In the genomic region with DNA sequence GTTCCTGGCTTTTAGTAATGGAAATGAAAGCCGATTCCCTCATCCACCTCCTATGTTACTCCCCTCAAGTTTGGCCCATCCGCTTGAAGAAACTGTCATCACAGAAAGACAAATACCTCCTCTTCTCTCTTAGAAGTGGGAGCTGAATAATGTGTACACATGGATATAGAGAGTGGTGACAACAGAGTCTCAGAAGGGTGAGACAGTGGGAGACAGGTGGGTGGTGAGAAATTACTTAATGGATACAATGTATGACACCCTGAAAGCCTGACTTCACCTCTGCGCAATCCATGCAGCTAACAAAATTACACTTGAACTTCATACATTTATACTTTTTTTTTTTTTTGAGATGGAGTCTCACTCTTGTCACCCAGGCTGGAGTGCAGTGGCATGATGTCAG, we compare ENCODE assay signal across 15 cellular contexts.
DNase-seq lines count a peak whose midpoint lies in the region; ATAC-seq and TF ChIP-seq lines count a peak whose summit lies in the region.
"Had no signal": no experiment of that assay in that cellular context is flagged by ENCODE, and none has a peak within 500 bp of the region (broad histone marks: within the 10 kb centered on the region; RNA-seq: fewer than 3 reads in every experiment).

No MANE protein-coding gene starts in this region.

- no peak overlapping the region for H3K9ac ChIP-seq in mesendoderm (ENCODE audit: low read length)

- no peak overlapping the region for H3K56ac ChIP-seq in mesendoderm (ENCODE audit: low read length)

- H3K79me1 ChIP-seq in mesendoderm (ENCODE audit: low read length) = no peaks in the 10 kb centered on the region

- H3K4ac ChIP-seq in mesendoderm (ENCODE audit: low read depth, low read length) = peak overlapping the region; percentile 29

- peak overlapping the region; percentile 53 for H3K27ac Mint-ChIP-seq in Caco-2 (ENCODE audit: unreplicated experiment)
- H3K27ac Mint-ChIP-seq: CD4-positive, alpha-beta memory T cell; GM23338; HFFc6 had no signal

- H3K9me3 ChIP-seq in Caco-2 (no peaks in the 10 kb centered on the region), HEK293 (ENCODE audit: control insufficient read depth, insufficient read depth, low read depth, low read length) (no peaks in the 10 kb centered on the region)

- H3K36me3 Mint-ChIP-seq in Caco-2 (ENCODE audit: insufficient read depth, unreplicated experiment) = peaks cover 11% of the 10 kb centered on the region
- H3K36me3 Mint-ChIP-seq: CD4-positive, alpha-beta memory T cell had no signal

- H3K79me2 ChIP-seq in mesendoderm (ENCODE audit: control insufficient read depth, insufficient read depth, low read length) = no peaks in the 10 kb centered on the region

- DNase-seq in Caco-2 (no peak), mesendoderm (no peak), posterior vena cava (ENCODE audit: low spot score) (no peak), NCI-H2227 treated with DMSO at 0.1 percent for 48 hours (lab: John Stamatoyannopoulos, UW) (no peak)
- DNase-seq: 8988T; C1 segment of cervical spinal cord; CD4-positive, alpha-beta memory T cell; COR-L47; DMS153; DND-41; HCEC 1CT; HFFc6 had no signal

- CTCF ChIA-PET in Caco-2 (lab: Charles Lee) = no interaction called here
- CTCF ChIA-PET in HEK293 (lab: Yijun Ruan, JAX) = interaction anchor here (0.7 to 1.1 kb wide), 2 partner anchors 28 to 29 kb away, joined by 3 to 4 read pairs; no protein-coding TSS in a partner anchor

- no peak overlapping the region for H3K4me2 ChIP-seq in mesendoderm (ENCODE audit: low read length)
- H3K4me2 ChIP-seq: GM23338 had no signal

- POLR2A ChIA-PET in Caco-2 (lab: Charles Lee) = no interaction called here
- POLR2A ChIA-PET in HEK293 (lab: Yijun Ruan, JAX) = no interaction called here

- H4K5ac ChIP-seq in mesendoderm (ENCODE audit: low read length) = no peak overlapping the region

- no peak overlapping the region for H3K4me3 Mint-ChIP-seq in Caco-2 (ENCODE audit: unreplicated experiment)
- H3K4me3 Mint-ChIP-seq: CD4-positive, alpha-beta memory T cell; GM23338; HFFc6 had no signal

- no peak overlapping the region for H3K23ac ChIP-seq in mesendoderm (ENCODE audit: low read length)

- no peak for ATAC-seq in GM21619 (IDR thresholded peaks at IDR 0.05; ENCODE audit: unreplicated experiment)
- ATAC-seq: GM23338 had no signal

- H3K27me3 ChIP-seq in Caco-2 (replicated peaks; ENCODE audit: control insufficient read depth, insufficient read depth, low read length) (no peaks in the 10 kb centered on the region), mesendoderm (ENCODE audit: insufficient read depth, low read length, poor library complexity) (no peaks in the 10 kb centered on the region)

- TF ChIP-seq CTCF in Caco-2 (IDR thresholded peaks at IDR 0.05; ENCODE audit: insufficient read depth in 1 of 2, low read depth in 1 of 2, low read length in 1 of 2, severe bottlenecking in 1 of 2, unreplicated experiment in 1 of 2) (no peak), HEK293 (tag by site-specific recombination; IDR thresholded peaks at IDR 0.05) (no peak)

- no CpG with 5 or more reads among the region's 3 CpGs for WGBS in mesendoderm (ENCODE audit: extremely low coverage, insufficient coverage, low lambda C conversion rate)

- H3K18ac ChIP-seq in mesendoderm (ENCODE audit: low read length) = peak overlapping the region; percentile 65

- H3K4me1 ChIP-seq in Caco-2 = peaks cover 26% of the 10 kb centered on the region
- H3K4me1 ChIP-seq in HEK293 (ENCODE audit: control insufficient read depth, insufficient read depth, low read length) = no peaks in the 10 kb centered on the region
- H3K4me1 ChIP-seq in mesendoderm (ENCODE audit: control insufficient read depth, low read depth, low read length) = no peaks in the 10 kb centered on the region

- no peak overlapping the region for H2BK120ac ChIP-seq in mesendoderm (ENCODE audit: low read depth, low read length)

- peak overlapping the region; percentile 100 for H2BK15ac ChIP-seq in mesendoderm (replicated peaks; ENCODE audit: low read depth)

- H3K27me3 Mint-ChIP-seq in Caco-2 (ENCODE audit: insufficient read depth, unreplicated experiment) = no peaks in the 10 kb centered on the region

- peak overlapping the region; percentile 68 for H4K8ac ChIP-seq in mesendoderm (ENCODE audit: low read depth, low read length)

- H3K9me3 Mint-ChIP-seq in Caco-2 (ENCODE audit: unreplicated experiment) = peaks cover 13% of the 10 kb centered on the region
- H3K9me3 Mint-ChIP-seq: GM23338, HFFc6 had no signal

- no peak overlapping the region for H2AK5ac ChIP-seq in mesendoderm (ENCODE audit: low read length)

- no peak overlapping the region for H3K27ac ChIP-seq in HEK293 (ENCODE audit: extremely low read depth, low read depth, low read length)
- H3K27ac ChIP-seq in mesendoderm (ENCODE audit: low read depth, low read length) = no peak overlapping the region

- no TSS peak for BruUV-seq in Caco-2 (replicated peaks; lab: Mats Ljungman, UMichigan)

- peaks cover 29% of the 10 kb centered on the region for H3K4me1 Mint-ChIP-seq in Caco-2 (ENCODE audit: low read depth, unreplicated experiment)
- H3K4me1 Mint-ChIP-seq: CD4-positive, alpha-beta memory T cell had no signal

- H3K4me3 ChIP-seq in Caco-2 (ENCODE audit: low read depth, low read length) = no peak overlapping the region
- no peak overlapping the region for H3K4me3 ChIP-seq in HEK293 (ENCODE audit: low read depth, low read length)
- no peak overlapping the region for H3K4me3 ChIP-seq in mesendoderm (ENCODE audit: low read length)
- H3K4me3 ChIP-seq: GM23338 had no signal

- intact Hi-C loops in Caco-2 (cut with micrococcal nuclease; ENCODE audit: unreplicated experiment) = no loop called here
- intact Hi-C loops in posterior vena cava (cut with DNase I) = no loop called here

- no peak overlapping the region for H2BK5ac ChIP-seq in mesendoderm (ENCODE audit: low read length)

- no peaks in the 10 kb centered on the region for H3K36me3 ChIP-seq in Caco-2 (ENCODE audit: control insufficient read depth, insufficient read depth, low read length)
- no peaks in the 10 kb centered on the region for H3K36me3 ChIP-seq in HEK293 (ENCODE audit: control insufficient read depth in 2 of 2, insufficient read depth in 1 of 2, low read length in 2 of 2)
- no peaks in the 10 kb centered on the region for H3K36me3 ChIP-seq in mesendoderm (ENCODE audit: control insufficient read depth, insufficient read depth, low read length)

TF ChIP-seq in HEK293, 187 proteins besides CTCF, POLR2A, EP300 and RAD21:
- TF ChIP-seq, protein P1, sequence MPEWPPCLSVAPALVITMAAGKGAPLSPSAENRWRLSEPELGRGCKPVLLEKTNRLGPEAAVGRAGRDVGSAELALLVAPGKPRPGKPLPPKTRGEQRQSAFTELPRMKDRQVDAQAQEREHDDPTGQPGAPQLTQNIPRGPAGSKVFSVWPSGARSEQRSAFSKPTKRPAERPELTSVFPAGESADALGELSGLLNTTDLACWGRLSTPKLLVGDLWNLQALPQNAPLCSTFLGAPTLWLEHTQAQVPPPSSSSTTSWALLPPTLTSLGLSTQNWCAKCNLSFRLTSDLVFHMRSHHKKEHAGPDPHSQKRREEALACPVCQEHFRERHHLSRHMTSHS (tag by site-specific recombination; IDR thresholded peaks at IDR 0.05) = no peak
- TF ChIP-seq SALL2 (tag by site-specific recombination; IDR thresholded peaks at IDR 0.05; ENCODE audit: borderline replicate concordance) (no peak), ZNF16 (tag by site-specific recombination; IDR thresholded peaks at IDR 0.05; ENCODE audit: low read depth) (no peak), ZNF239 (tag by site-specific recombination; IDR thresholded peaks at IDR 0.05) (no peak), EGR2 (tag by site-specific recombination; IDR thresholded peaks at IDR 0.05; ENCODE audit: low read depth) (peak; percentile 76), SP7 (tag by site-specific recombination; IDR thresholded peaks at IDR 0.05) (no peak), ZFP69B (tag by site-specific recombination; IDR thresholded peaks at IDR 0.05) (no peak), ZNF292 (tag by site-specific recombination; IDR thresholded peaks at IDR 0.05; ENCODE audit: borderline replicate concordance, low read depth) (no peak), ZNF221 (tag by site-specific recombination; IDR thresholded peaks at IDR 0.05; ENCODE audit: borderline replicate concordance) (no peak), ZFHX2 (tag by site-specific recombination; conservative IDR thresholded peaks at IDR 0.05) (peak; percentile 50)
- TF ChIP-seq, protein P2, sequence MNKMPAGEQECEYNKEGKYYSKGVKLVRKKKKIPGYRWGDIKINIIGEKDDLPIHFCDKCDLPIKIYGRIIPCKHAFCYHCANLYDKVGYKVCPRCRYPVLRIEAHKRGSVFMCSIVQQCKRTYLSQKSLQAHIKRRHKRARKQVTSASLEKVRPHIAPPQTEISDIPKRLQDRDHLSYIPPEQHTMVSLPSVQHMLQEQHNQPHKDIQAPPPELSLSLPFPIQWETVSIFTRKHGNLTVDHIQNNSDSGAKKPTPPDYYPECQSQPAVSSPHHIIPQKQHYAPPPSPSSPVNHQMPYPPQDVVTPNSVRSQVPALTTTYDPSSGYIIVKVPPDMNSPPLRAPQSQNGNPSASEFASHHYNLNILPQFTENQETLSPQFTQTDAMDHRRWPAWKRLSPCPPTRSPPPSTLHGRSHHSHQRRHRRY (tag by site-specific recombination; IDR thresholded peaks at IDR 0.05) = no peak
